8 cellular contexts compared by ENCODE assay signal in genomic region chr12:44972746-44973421, GRCh38.
DNase-seq lines count a peak whose midpoint lies in the region; ATAC-seq, FAIRE-seq and TF ChIP-seq lines count a peak whose summit lies in the region.

No MANE protein-coding gene starts in this region.

- H3K27me3 Mint-ChIP-seq in endodermal cell (ENCODE audit: insufficient read depth) = no peaks in the 10 kb centered on the region

- H3K9me3 ChIP-seq in endodermal cell (ENCODE audit: control insufficient read depth, low read length) = no peaks in the 10 kb centered on the region

- no peaks in the 10 kb centered on the region for H3K36me3 Mint-ChIP-seq in endodermal cell (ENCODE audit: low read depth)

- H3K9me3 Mint-ChIP-seq in endodermal cell = no peaks in the 10 kb centered on the region

- WGBS in endodermal cell (ENCODE audit: insufficient coverage in 1 of 2, insufficient read length in 1 of 2), 2 experiments = 20 to 32% methylated on average over 2 of the region's 2 CpGs

- no peak overlapping the region for H3K4me3 ChIP-seq in BJ (ENCODE audit: low read depth, low read length)
- H3K4me3 ChIP-seq in NB4 (ENCODE audit: low read depth, low read length) = no peak overlapping the region
- H3K4me3 ChIP-seq in endodermal cell (ENCODE audit: low read length) = no peak overlapping the region

- POLR2A ChIA-PET in BJ (lab: Charles Lee) = no interaction called here

- no peak overlapping the region for H3K4me3 Mint-ChIP-seq in endodermal cell

- no peak overlapping the region for H3K27ac Mint-ChIP-seq in endodermal cell

- no peak overlapping the region for H3K27ac ChIP-seq in endodermal cell (ENCODE audit: low read depth, low read length)

- no peak overlapping the region for H3K9ac ChIP-seq in endodermal cell (ENCODE audit: extremely low read depth, low read length, poor library complexity, severe bottlenecking)

- CTCF ChIA-PET in BJ (lab: Yijun Ruan, JAX) = interaction anchor here (1.4 to 1.7 kb wide), 2 partner anchors 13 to 24 kb away, joined by 5 read pairs; no protein-coding TSS in a partner anchor

- ATAC-seq in GM19043 (IDR thresholded peaks at IDR 0.05; ENCODE audit: low read depth, unreplicated experiment) = peak; percentile 61

- TF ChIP-seq CTCF in BJ (IDR thresholded peaks at IDR 0.05; ENCODE audit: insufficient read depth, low read depth, low read length) (peak; percentile 52), NB4 (IDR thresholded peaks at IDR 0.05; ENCODE audit: low read depth, low read length) (peak; percentile 74), endodermal cell (conservative IDR thresholded peaks at IDR 0.05) (peak; percentile 84)

- H3K36me3 ChIP-seq in BJ (ENCODE audit: control insufficient read depth, insufficient read depth, low read length) (no peaks in the 10 kb centered on the region), endodermal cell (ENCODE audit: control insufficient read depth, insufficient read depth, low read length) (no peaks in the 10 kb centered on the region)

- FAIRE-seq in urothelium cell line (lab: Jason Lieb, UNC) = no peak

- TF ChIP-seq POLR2A in NB4 (IDR thresholded peaks at IDR 0.05; ENCODE audit: extremely low read depth, insufficient read length) = no peak

- DNase-seq in BJ (ENCODE audit: low read depth) = no peak
- peak; percentile 34 for DNase-seq in NB4 (ENCODE audit: low read depth)
- DNase-seq in endodermal cell = peak; percentile 85
- DNase-seq in urothelium cell line (ENCODE audit: low spot score) = peak; percentile 29
- no peak for DNase-seq in T1000 (lab: John Stamatoyannopoulos, UW)
- DNase-seq in amygdala (lab: John Stamatoyannopoulos, UW) = no peak
- no peak for DNase-seq in NCI-H2171 (lab: John Stamatoyannopoulos, UW)

- H3K4me1 ChIP-seq in endodermal cell (ENCODE audit: control insufficient read depth, insufficient read depth, low read length) = no peaks in the 10 kb centered on the region

- peaks cover 6% of the 10 kb centered on the region for H3K4me1 Mint-ChIP-seq in endodermal cell

- H3K27me3 ChIP-seq in BJ (ENCODE audit: control insufficient read depth, insufficient read depth, low read length) = no peaks in the 10 kb centered on the region
- no peaks in the 10 kb centered on the region for H3K27me3 ChIP-seq in endodermal cell (ENCODE audit: control insufficient read depth, insufficient read depth, low read length, poor library complexity, severe bottlenecking)

Comparison
In these comparisons a context has a peak if more than half of its experiments do, and no peak if none do; other contexts are left out.
1. DNase-seq: peak in NB4 (single experiment), endodermal cell (single experiment) and urothelium cell line (single experiment); none in BJ (single experiment), T1000 (single experiment), amygdala (0 of 56) and NCI-H2171 (single experiment).
2. Peak in every context shown above with its lines, with median percentiles within 50 percentile points of each other: CTCF ChIP-seq.